Comparison of ENCODE assay signal across 1 cellular context in the genomic region with DNA sequence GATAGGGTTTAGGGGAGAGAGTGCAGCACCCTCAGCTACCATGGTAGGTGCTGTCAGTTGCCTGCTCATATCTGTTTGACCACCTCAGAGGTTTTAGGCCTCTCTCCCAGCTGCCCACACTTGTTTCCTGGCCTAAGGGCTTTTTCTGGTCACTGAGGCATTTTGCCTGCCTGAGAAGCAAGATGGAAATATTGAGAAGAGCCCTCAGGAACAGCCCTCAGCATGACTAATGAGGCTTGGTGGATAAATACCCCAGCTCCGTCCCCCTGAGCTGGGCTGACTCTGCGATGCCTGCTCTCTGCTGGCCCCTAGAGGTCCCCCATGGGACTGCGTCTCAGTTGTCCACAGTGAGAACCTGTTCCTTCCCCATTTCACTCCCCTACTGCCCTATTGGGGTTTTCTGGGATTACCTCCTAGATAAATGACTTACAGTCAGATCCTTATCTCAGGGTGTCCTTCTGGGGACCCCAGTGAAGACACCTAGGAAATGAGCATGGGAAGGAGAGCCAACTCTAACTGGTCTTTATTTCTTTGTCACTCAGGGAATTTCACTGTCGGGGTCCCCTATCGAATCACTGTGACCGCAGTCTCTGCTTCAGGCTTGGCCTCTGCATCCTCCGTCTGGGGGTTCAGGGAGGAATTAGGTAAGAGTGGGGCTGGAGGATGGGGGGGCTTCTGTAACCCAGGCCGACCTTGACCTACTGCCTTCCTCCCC.
TF ChIP-seq lines count a peak whose summit lies in the region.

No MANE protein-coding gene starts in this region.

TF ChIP-seq in GM23338, 12 proteins besides CTCF, POLR2A, EP300 and RAD21 (continued from another document):
- TF ChIP-seq ZNF114 (CRISPR knock-in tag; IDR thresholded peaks at IDR 0.05) (no peak), ZNF331 (CRISPR knock-in tag; IDR thresholded peaks at IDR 0.05; ENCODE audit: low read depth) (no peak), JUNB (IDR thresholded peaks at IDR 0.05; ENCODE audit: unreplicated experiment) (no peak)
- TF ChIP-seq, protein P1, sequence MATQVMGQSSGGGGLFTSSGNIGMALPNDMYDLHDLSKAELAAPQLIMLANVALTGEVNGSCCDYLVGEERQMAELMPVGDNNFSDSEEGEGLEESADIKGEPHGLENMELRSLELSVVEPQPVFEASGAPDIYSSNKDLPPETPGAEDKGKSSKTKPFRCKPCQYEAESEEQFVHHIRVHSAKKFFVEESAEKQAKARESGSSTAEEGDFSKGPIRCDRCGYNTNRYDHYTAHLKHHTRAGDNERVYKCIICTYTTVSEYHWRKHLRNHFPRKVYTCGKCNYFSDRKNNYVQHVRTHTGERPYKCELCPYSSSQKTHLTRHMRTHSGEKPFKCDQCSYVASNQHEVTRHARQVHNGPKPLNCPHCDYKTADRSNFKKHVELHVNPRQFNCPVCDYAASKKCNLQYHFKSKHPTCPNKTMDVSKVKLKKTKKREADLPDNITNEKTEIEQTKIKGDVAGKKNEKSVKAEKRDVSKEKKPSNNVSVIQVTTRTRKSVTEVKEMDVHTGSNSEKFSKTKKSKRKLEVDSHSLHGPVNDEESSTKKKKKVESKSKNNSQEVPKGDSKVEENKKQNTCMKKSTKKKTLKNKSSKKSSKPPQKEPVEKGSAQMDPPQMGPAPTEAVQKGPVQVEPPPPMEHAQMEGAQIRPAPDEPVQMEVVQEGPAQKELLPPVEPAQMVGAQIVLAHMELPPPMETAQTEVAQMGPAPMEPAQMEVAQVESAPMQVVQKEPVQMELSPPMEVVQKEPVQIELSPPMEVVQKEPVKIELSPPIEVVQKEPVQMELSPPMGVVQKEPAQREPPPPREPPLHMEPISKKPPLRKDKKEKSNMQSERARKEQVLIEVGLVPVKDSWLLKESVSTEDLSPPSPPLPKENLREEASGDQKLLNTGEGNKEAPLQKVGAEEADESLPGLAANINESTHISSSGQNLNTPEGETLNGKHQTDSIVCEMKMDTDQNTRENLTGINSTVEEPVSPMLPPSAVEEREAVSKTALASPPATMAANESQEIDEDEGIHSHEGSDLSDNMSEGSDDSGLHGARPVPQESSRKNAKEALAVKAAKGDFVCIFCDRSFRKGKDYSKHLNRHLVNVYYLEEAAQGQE (IDR thresholded peaks at IDR 0.05; ENCODE audit: unreplicated experiment) = no peak
- TF ChIP-seq, protein P2, sequence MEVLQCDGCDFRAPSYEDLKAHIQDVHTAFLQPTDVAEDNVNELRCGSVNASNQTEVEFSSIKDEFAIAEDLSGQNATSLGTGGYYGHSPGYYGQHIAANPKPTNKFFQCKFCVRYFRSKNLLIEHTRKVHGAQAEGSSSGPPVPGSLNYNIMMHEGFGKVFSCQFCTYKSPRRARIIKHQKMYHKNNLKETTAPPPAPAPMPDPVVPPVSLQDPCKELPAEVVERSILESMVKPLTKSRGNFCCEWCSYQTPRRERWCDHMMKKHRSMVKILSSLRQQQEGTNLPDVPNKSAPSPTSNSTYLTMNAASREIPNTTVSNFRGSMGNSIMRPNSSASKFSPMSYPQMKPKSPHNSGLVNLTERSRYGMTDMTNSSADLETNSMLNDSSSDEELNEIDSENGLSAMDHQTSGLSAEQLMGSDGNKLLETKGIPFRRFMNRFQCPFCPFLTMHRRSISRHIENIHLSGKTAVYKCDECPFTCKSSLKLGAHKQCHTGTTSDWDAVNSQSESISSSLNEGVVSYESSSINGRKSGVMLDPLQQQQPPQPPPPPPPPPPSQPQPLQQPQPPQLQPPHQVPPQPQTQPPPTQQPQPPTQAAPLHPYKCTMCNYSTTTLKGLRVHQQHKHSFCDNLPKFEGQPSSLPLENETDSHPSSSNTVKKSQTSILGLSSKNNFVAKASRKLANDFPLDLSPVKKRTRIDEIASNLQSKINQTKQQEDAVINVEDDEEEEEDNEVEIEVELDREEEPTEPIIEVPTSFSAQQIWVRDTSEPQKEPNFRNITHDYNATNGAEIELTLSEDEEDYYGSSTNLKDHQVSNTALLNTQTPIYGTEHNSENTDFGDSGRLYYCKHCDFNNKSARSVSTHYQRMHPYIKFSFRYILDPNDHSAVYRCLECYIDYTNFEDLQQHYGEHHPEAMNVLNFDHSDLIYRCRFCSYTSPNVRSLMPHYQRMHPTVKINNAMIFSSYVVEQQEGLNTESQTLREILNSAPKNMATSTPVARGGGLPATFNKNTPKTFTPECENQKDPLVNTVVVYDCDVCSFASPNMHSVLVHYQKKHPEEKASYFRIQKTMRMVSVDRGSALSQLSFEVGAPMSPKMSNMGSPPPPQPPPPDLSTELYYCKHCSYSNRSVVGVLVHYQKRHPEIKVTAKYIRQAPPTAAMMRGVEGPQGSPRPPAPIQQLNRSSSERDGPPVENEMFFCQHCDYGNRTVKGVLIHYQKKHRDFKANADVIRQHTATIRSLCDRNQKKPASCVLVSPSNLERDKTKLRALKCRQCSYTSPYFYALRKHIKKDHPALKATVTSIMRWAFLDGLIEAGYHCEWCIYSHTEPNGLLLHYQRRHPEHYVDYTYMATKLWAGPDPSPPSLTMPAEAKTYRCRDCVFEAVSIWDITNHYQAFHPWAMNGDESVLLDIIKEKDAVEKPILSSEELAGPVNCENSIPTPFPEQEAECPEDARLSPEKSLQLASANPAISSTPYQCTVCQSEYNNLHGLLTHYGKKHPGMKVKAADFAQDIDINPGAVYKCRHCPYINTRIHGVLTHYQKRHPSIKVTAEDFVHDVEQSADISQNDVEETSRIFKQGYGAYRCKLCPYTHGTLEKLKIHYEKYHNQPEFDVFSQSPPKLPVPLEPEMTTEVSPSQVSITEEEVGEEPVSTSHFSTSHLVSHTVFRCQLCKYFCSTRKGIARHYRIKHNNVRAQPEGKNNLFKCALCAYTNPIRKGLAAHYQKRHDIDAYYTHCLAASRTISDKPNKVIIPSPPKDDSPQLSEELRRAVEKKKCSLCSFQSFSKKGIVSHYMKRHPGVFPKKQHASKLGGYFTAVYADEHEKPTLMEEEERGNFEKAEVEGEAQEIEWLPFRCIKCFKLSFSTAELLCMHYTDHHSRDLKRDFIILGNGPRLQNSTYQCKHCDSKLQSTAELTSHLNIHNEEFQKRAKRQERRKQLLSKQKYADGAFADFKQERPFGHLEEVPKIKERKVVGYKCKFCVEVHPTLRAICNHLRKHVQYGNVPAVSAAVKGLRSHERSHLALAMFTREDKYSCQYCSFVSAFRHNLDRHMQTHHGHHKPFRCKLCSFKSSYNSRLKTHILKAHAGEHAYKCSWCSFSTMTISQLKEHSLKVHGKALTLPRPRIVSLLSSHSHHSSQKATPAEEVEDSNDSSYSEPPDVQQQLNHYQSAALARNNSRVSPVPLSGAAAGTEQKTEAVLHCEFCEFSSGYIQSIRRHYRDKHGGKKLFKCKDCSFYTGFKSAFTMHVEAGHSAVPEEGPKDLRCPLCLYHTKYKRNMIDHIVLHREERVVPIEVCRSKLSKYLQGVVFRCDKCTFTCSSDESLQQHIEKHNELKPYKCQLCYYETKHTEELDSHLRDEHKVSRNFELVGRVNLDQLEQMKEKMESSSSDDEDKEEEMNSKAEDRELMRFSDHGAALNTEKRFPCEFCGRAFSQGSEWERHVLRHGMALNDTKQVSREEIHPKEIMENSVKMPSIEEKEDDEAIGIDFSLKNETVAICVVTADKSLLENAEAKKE (CRISPR knock-in tag; IDR thresholded peaks at IDR 0.05) = no peak
TF ChIP-seq in GM23338: peak in this region for 0.
